In genomic region chr11:119196833-119197483, GRCh38 we compare ENCODE assay signal across 8 cellular contexts. TPM values are rescaled to one million over a fixed set of nuclear protein-coding genes. Genes with fewer than 3 reads are reported as not detected.
DNase-seq lines count a peak whose midpoint lies in the region; ATAC-seq and TF ChIP-seq lines count a peak whose summit lies in the region.

No MANE protein-coding gene starts in this region.

- peak; percentile 82 for TF ChIP-seq CTCF in kidney epithelial cell (IDR thresholded peaks at IDR 0.05; ENCODE audit: insufficient read depth, low read length, poor library complexity, severe bottlenecking)

- H3K4me1 Mint-ChIP-seq in central memory CD8-positive, alpha-beta T cell = no peaks in the 10 kb centered on the region

- H3K27me3 Mint-ChIP-seq in central memory CD8-positive, alpha-beta T cell = peaks cover 10% of the 10 kb centered on the region

- no peak overlapping the region for H3K4me3 Mint-ChIP-seq in central memory CD8-positive, alpha-beta T cell

- DNase-seq in ELF-1 (ENCODE audit: low read depth, low spot score) = peak; percentile 79
- peak; percentile 71 to 78 for DNase-seq in NCI-H446 (lab: John Stamatoyannopoulos, UW)
- DNase-seq in activated CD4-positive, CD25-positive, alpha-beta regulatory T cell (lab: John Stamatoyannopoulos, UW) = peak; percentile 7 to 51 (median 46)
- peak; percentile 42 to 57 for DNase-seq in central memory CD8-positive, alpha-beta T cell (ENCODE audit: low spot score in 2 of 2)
- DNase-seq in kidney epithelial cell (ENCODE audit: low read depth) = peak; percentile 56
- peak; percentile 33 to 55 for DNase-seq in stimulated activated CD4-positive, alpha-beta T cell treated with anti-CD3 and anti-CD28 coated beads, Interleukin-4, amount 100 ng/mL, for 4 hours

- H3K27ac Mint-ChIP-seq in central memory CD8-positive, alpha-beta T cell (ENCODE audit: low read depth) = no peak overlapping the region

- H3K9me3 Mint-ChIP-seq in central memory CD8-positive, alpha-beta T cell = no peaks in the 10 kb centered on the region

- H3K36me3 ChIP-seq in kidney epithelial cell (ENCODE audit: control insufficient read depth, insufficient read depth, low read length) = no peaks in the 10 kb centered on the region

- no peaks in the 10 kb centered on the region for H3K27me3 ChIP-seq in kidney epithelial cell (ENCODE audit: control insufficient read depth, insufficient read depth, low read length)

- no peaks in the 10 kb centered on the region for H3K36me3 Mint-ChIP-seq in central memory CD8-positive, alpha-beta T cell (ENCODE audit: insufficient read depth)

- no peak overlapping the region for H3K4me3 ChIP-seq in kidney epithelial cell (ENCODE audit: low read depth, low read length)

- ATAC-seq in HG03280 (IDR thresholded peaks at IDR 0.05; ENCODE audit: unreplicated experiment) (peak; percentile 78), GM18511 (IDR thresholded peaks at IDR 0.05; ENCODE audit: unreplicated experiment) (no peak)
- peak; percentile 93 for ATAC-seq in central memory CD8-positive, alpha-beta T cell (replicated peaks; ENCODE audit: extremely low read depth, poor library complexity, severe bottlenecking)

RNA-seq across cellular contexts. Expression of gene CBL, which starts 9.2 kb away (rescaled TPM):
- 22.5 and 23.7 TPM in 2 replicates for total RNA-seq in kidney epithelial cell

RNA-seq across cellular contexts. Expression of gene NHERF4, which starts 11.7 kb away (rescaled TPM):
- total RNA-seq in kidney epithelial cell = not detected in 2 replicates

RNA-seq across cellular contexts. Expression of gene NLRX1, which starts 28.4 kb away (rescaled TPM):
- 10.6 and 15.0 TPM in 2 replicates for total RNA-seq in kidney epithelial cell

RNA-seq across cellular contexts. Expression of gene ABCG4, which starts 48.1 kb away (rescaled TPM):
- 0.13 and 0.82 TPM in 2 replicates for total RNA-seq in kidney epithelial cell
